Comparison of ENCODE assay signal across 8 cellular contexts in genomic region chr6:41894366-41895299, GRCh38. TPM values are rescaled to one million over a fixed set of nuclear protein-coding genes. Genes with fewer than 3 reads are reported as not detected.
DNase-seq lines count a peak whose midpoint lies in the region; ATAC-seq and TF ChIP-seq lines count a peak whose summit lies in the region.

No MANE protein-coding gene starts in this region.

- H3K27me3 Mint-ChIP-seq in chondrocyte (ENCODE audit: low read depth) (no peaks in the 10 kb centered on the region), memory B cell (no peaks in the 10 kb centered on the region)

- H3K4me1 Mint-ChIP-seq in chondrocyte (ENCODE audit: low read depth) (peaks cover 8% of the 10 kb centered on the region), memory B cell (peaks cover 8% of the 10 kb centered on the region)

- H3K4me3 Mint-ChIP-seq in chondrocyte (ENCODE audit: unreplicated experiment): no peak overlapping the region
- H3K4me3 Mint-ChIP-seq in memory B cell: no peak overlapping the region

- DNase-seq in stimulated activated CD8-positive, alpha-beta memory T cell treated with anti-CD3 and anti-CD28 coated beads, Interleukin-15, amount 100 ng/mL, for 1 hour (ENCODE audit: low read depth): peak; percentile 8
- DNase-seq in stimulated activated CD8-positive, alpha-beta memory T cell treated with anti-CD3 and anti-CD28 coated beads, Interleukin-4, amount 100 ng/mL, for 48 hours: no peak
- DNase-seq in NCI-H748 treated with DMSO at 0.1 percent for 48 hours (lab: John Stamatoyannopoulos, UW) (peak; percentile 61), chondrocyte (ENCODE audit: low spot score) (no peak), memory B cell (ENCODE audit: low spot score in 2 of 2) (no peak), upper lobe of left lung (no peak)

- H3K4me3 ChIP-seq in upper lobe of left lung: peak overlapping the region; percentile 62 to 92 (median 74)

- no peaks in the 10 kb centered on the region for H3K9me3 ChIP-seq in upper lobe of left lung

- no peaks in the 10 kb centered on the region for H3K36me3 Mint-ChIP-seq in chondrocyte (ENCODE audit: low read depth)
- H3K36me3 Mint-ChIP-seq in memory B cell: no peaks in the 10 kb centered on the region

- no peak for TF ChIP-seq POLR2A in upper lobe of left lung (IDR thresholded peaks at IDR 0.05)

- H3K27ac ChIP-seq in upper lobe of left lung: peak overlapping the region; percentile 81 to 90 (median 82)

- no peak for TF ChIP-seq EP300 in upper lobe of left lung (IDR thresholded peaks at IDR 0.05)

- H3K4me1 ChIP-seq in upper lobe of left lung: peaks cover 11 to 30% (median 24%) of the 10 kb centered on the region in 4 donors

- H3K27ac Mint-ChIP-seq in chondrocyte (ENCODE audit: unreplicated experiment) (peak overlapping the region; percentile 92), memory B cell (no peak overlapping the region)

- TF ChIP-seq CTCF in chondrocyte (IDR thresholded peaks at IDR 0.05) (no peak), upper lobe of left lung (IDR thresholded peaks at IDR 0.05) (no peak)

- H3K9me3 Mint-ChIP-seq in chondrocyte (ENCODE audit: low read depth) (no peaks in the 10 kb centered on the region), memory B cell (no peaks in the 10 kb centered on the region)

- peak; percentile 31 for ATAC-seq in HG02970 (IDR thresholded peaks at IDR 0.05; ENCODE audit: low FRiP score, unreplicated experiment)
- peak; percentile 24 for ATAC-seq in memory B cell (ENCODE audit: low read depth)
- ATAC-seq in upper lobe of left lung (ENCODE audit: low FRiP score in 2 of 2): peak; percentile 68 to 76
- ATAC-seq in HG03469 (IDR thresholded peaks at IDR 0.05; ENCODE audit: unreplicated experiment): no peak

- no peaks in the 10 kb centered on the region for H3K36me3 ChIP-seq in upper lobe of left lung

- no peaks in the 10 kb centered on the region for H3K27me3 ChIP-seq in upper lobe of left lung

- WGBS in upper lobe of left lung, 2 donors: 2% methylated on average over 30 to 31 of the region's 56 CpGs

RNA-seq across cellular contexts. Expression of gene USP49, which starts 0.5 kb away (rescaled TPM):
- total RNA-seq in chondrocyte: 3.4 to 5.2 TPM (median 3.5 TPM) in 3 replicates
- 10 to 100 TPM in 2 of 6 donors, 1 to 10 TPM in 4; 2.7 to 16.8 (median 4.3) TPM for total RNA-seq in upper lobe of left lung

RNA-seq across cellular contexts. Expression of gene MED20, which starts 26.3 kb away (rescaled TPM):
- 19.9 to 23.4 TPM (median 21.7 TPM) in 3 replicates for total RNA-seq in chondrocyte
- 10 to 100 TPM in 5 of 6 donors, 1 to 10 TPM in 1; 6.4 to 19.9 (median 15.3) TPM for total RNA-seq in upper lobe of left lung

RNA-seq across cellular contexts. Expression of gene BYSL, which starts 26.7 kb away (rescaled TPM):
- total RNA-seq in chondrocyte (17.4 to 20.7 TPM (median 19.7 TPM) in 3 replicates), upper lobe of left lung (10 to 100 TPM in 3 of 6 donors, 1 to 10 TPM in 3; 5.6 to 20.9 (median 12.5) TPM)

RNA-seq across cellular contexts. Expression of gene CCND3, which starts 47.0 kb away (rescaled TPM):
- total RNA-seq in chondrocyte (47.4 to 56.3 TPM (median 52.9 TPM) in 3 replicates), upper lobe of left lung (100 to 1,000 TPM; 138 to 305 (median 211) TPM)

Comparison
In these comparisons a context has a peak if more than half of its experiments do, and no peak if none do; other contexts are left out.
1. DNase-seq: peak in stimulated activated CD8-positive, alpha-beta memory T cell treated with anti-CD3 and anti-CD28 coated beads, Interleukin-15, amount 100 ng/mL, for 1 hour (single experiment) and NCI-H748 treated with DMSO at 0.1 percent for 48 hours (single experiment); none in stimulated activated CD8-positive, alpha-beta memory T cell treated with anti-CD3 and anti-CD28 coated beads, Interleukin-4, amount 100 ng/mL, for 48 hours (single experiment), chondrocyte (single experiment), memory B cell (0 of 2) and upper lobe of left lung (0 of 2).